10 cellular contexts compared by ENCODE assay signal in the genomic region with DNA sequence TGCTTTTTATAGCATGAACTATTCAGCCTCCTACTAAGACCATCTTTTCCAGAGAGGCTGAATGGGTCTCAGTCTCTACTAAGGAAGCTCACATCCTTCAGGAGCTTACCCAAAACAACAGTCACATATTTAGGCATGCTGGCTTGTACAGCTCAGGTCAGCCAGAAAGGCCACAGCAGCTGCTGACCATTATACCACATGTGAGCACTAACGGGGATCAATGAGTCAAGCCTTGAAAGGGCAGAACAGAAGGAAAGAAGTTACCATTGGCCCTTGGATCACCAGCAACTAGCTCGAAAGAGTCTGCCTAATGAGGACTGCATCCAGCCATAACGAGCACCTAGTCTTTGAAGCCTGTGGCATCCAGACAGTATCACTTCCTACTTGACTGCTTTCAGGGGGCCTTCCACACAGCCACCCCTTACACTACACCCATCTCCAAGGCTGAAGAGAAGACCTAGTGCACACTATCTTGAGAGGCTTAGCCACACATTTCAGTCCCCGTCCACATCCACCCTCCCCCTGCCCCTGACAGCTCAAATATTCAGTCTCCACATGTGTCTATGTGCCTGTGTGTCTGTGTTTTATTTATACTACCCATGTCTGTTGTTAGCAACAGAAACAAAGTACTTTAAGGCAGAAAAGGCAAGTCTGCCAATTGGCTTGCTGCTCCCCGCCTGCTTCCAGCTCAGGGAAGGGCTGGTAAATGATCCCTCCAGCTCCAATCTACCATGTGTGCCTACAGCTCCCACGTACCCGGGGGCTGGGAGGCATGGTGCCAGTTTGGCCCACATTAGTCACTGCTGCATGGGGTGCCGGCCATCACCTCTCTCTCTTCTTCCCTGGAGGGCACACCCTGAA.
DNase-seq lines count a peak whose midpoint lies in the region; ATAC-seq and TF ChIP-seq lines count a peak whose summit lies in the region.
"Had no signal": no experiment of that assay in that cellular context is flagged by ENCODE, and none has a peak within 500 bp of the region (broad histone marks: within the 10 kb centered on the region; RNA-seq: fewer than 3 reads in every experiment).

No MANE protein-coding gene starts in this region.

- intact Hi-C loops in activated B cell treated with CpG ODN at 0.5 μM for 24 hours (cut with micrococcal nuclease), result no loop called here

- DNase-seq in GM20000 (ENCODE audit: low spot score) (peak; percentile 45), activated B cell treated with CpG ODN at 0.5 μM for 24 hours (no peak), immature natural killer cell (peak; percentile 10 to 16 (median 13)), KG1 (lab: John Stamatoyannopoulos, UW) (no peak), WERI-Rb-1 (no peak)
- DNase-seq in stimulated activated naive B cell treated with anti-CD40 and anti-IgM and Interleukin-4, amounts not matched to agents 10 μg/mL and 1 μg/mL and 100 μg/mL, for 72 hours, result no peak
- no peak for DNase-seq in activated CD8-positive, alpha-beta memory T cell treated with anti-CD3 and anti-CD28 coated beads, Interleukin-2, amount 50 U/mL, for 4 hours
- DNase-seq: OCI-M1 had no signal

- H3K9me3 Mint-ChIP-seq in activated B cell treated with CpG ODN at 0.5 μM for 24 hours (no peaks in the 10 kb centered on the region), immature natural killer cell (no peaks in the 10 kb centered on the region)
- no peaks in the 10 kb centered on the region for H3K9me3 Mint-ChIP-seq in stimulated activated naive B cell treated with anti-CD40 and anti-IgM and Interleukin-4, amounts not matched to agents 10 μg/mL and 1 μg/mL and 100 μg/mL, for 72 hours

- ATAC-seq in activated B cell treated with CpG ODN at 0.5 μM for 24 hours (ENCODE audit: low read depth) (peak; percentile 21), HG02623 (IDR thresholded peaks at IDR 0.05; ENCODE audit: unreplicated experiment) (no peak)
- peak; percentile 91 to 92 for ATAC-seq in stimulated activated naive B cell treated with anti-CD40 and anti-IgM and Interleukin-4, amounts not matched to agents 10 μg/mL and 1 μg/mL and 100 μg/mL, for 72 hours (replicated peaks)

- H3K27ac Mint-ChIP-seq in activated B cell treated with CpG ODN at 0.5 μM for 24 hours, result no peak overlapping the region
- H3K27ac Mint-ChIP-seq in immature natural killer cell, result peak overlapping the region; percentile 79 to 95 (median 88)
- H3K27ac Mint-ChIP-seq in stimulated activated naive B cell treated with anti-CD40 and anti-IgM and Interleukin-4, amounts not matched to agents 10 μg/mL and 1 μg/mL and 100 μg/mL, for 72 hours, result no peak overlapping the region

- no peaks in the 10 kb centered on the region for H3K36me3 Mint-ChIP-seq in activated B cell treated with CpG ODN at 0.5 μM for 24 hours (ENCODE audit: low read depth)
- H3K36me3 Mint-ChIP-seq in immature natural killer cell, result no peaks in the 10 kb centered on the region
- no peaks in the 10 kb centered on the region for H3K36me3 Mint-ChIP-seq in stimulated activated naive B cell treated with anti-CD40 and anti-IgM and Interleukin-4, amounts not matched to agents 10 μg/mL and 1 μg/mL and 100 μg/mL, for 72 hours

- H3K4me3 Mint-ChIP-seq in activated B cell treated with CpG ODN at 0.5 μM for 24 hours (no peak overlapping the region), immature natural killer cell (peak overlapping the region in 2 of 5 donors; percentile 29 to 64)
- H3K4me3 Mint-ChIP-seq in stimulated activated naive B cell treated with anti-CD40 and anti-IgM and Interleukin-4, amounts not matched to agents 10 μg/mL and 1 μg/mL and 100 μg/mL, for 72 hours, result no peak overlapping the region

- no peaks in the 10 kb centered on the region for H3K27me3 ChIP-seq in WERI-Rb-1 (ENCODE audit: insufficient read depth, low read depth, severe bottlenecking)

- H3K27me3 Mint-ChIP-seq in activated B cell treated with CpG ODN at 0.5 μM for 24 hours, result peaks cover 10% of the 10 kb centered on the region
- H3K27me3 Mint-ChIP-seq in immature natural killer cell (ENCODE audit: low read depth in 3 of 3), result peaks cover 0 to 8% (median 5%) of the 10 kb centered on the region in 3 donors
- peaks cover 16 to 22% of the 10 kb centered on the region in 2 donors for H3K27me3 Mint-ChIP-seq in stimulated activated naive B cell treated with anti-CD40 and anti-IgM and Interleukin-4, amounts not matched to agents 10 μg/mL and 1 μg/mL and 100 μg/mL, for 72 hours

- CTCF ChIA-PET in activated B cell treated with CpG ODN at 0.5 μM for 24 hours (lab: Charles Lee), result interaction anchor here (1.3 kb wide), 1 partner anchor 29 kb away, joined by 3 read pairs; no protein-coding TSS in a partner anchor

- H3K4me3 ChIP-seq in WERI-Rb-1 (ENCODE audit: low read depth, low read length), result no peak overlapping the region

- peaks cover 3% of the 10 kb centered on the region for H3K36me3 ChIP-seq in WERI-Rb-1

- POLR2A ChIA-PET in activated B cell treated with CpG ODN at 0.5 μM for 24 hours (lab: Charles Lee), result interaction anchor here (0.6 kb wide), 1 partner anchor 473 kb away, joined by 5 read pairs; no protein-coding TSS in a partner anchor

- H3K4me1 Mint-ChIP-seq in activated B cell treated with CpG ODN at 0.5 μM for 24 hours, result peaks cover 2% of the 10 kb centered on the region
- H3K4me1 Mint-ChIP-seq in immature natural killer cell, result peaks cover 26 to 42% of the 10 kb centered on the region in 2 donors
- peaks cover 11 to 17% of the 10 kb centered on the region in 2 donors for H3K4me1 Mint-ChIP-seq in stimulated activated naive B cell treated with anti-CD40 and anti-IgM and Interleukin-4, amounts not matched to agents 10 μg/mL and 1 μg/mL and 100 μg/mL, for 72 hours

- H3K9me3 ChIP-seq in WERI-Rb-1 (ENCODE audit: severe bottlenecking), result no peaks in the 10 kb centered on the region

- no peak overlapping the region for H3K27ac ChIP-seq in WERI-Rb-1
- H3K27ac ChIP-seq: epithelial cell of prostate had no signal

- TF ChIP-seq CTCF in GM20000 (IDR thresholded peaks at IDR 0.05; ENCODE audit: extremely low read depth, missing control alignments) (no peak), activated B cell treated with CpG ODN at 0.5 μM for 24 hours (IDR thresholded peaks at IDR 0.05) (no peak), WERI-Rb-1 (IDR thresholded peaks at IDR 0.05; ENCODE audit: low read depth, low read length) (no peak)

Comparison
In these comparisons a context has a peak if more than half of its experiments do, and no peak if none do; other contexts are left out.
1. DNase-seq: peak in GM20000 (single experiment) and immature natural killer cell (3 of 3); none in activated B cell treated with CpG ODN at 0.5 μM for 24 hours (single experiment), stimulated activated naive B cell treated with anti-CD40 and anti-IgM and Interleukin-4, amounts not matched to agents 10 μg/mL and 1 μg/mL and 100 μg/mL, for 72 hours (single experiment), KG1 (single experiment), activated CD8-positive, alpha-beta memory T cell treated with anti-CD3 and anti-CD28 coated beads, Interleukin-2, amount 50 U/mL, for 4 hours (single experiment) and WERI-Rb-1 (single experiment).
2. H3K27ac Mint-ChIP-seq: peak in immature natural killer cell (6 of 6); none in activated B cell treated with CpG ODN at 0.5 μM for 24 hours (single experiment) and stimulated activated naive B cell treated with anti-CD40 and anti-IgM and Interleukin-4, amounts not matched to agents 10 μg/mL and 1 μg/mL and 100 μg/mL, for 72 hours (single experiment).